Comparison of ENCODE assay signal across 8 cellular contexts in the genomic region with DNA sequence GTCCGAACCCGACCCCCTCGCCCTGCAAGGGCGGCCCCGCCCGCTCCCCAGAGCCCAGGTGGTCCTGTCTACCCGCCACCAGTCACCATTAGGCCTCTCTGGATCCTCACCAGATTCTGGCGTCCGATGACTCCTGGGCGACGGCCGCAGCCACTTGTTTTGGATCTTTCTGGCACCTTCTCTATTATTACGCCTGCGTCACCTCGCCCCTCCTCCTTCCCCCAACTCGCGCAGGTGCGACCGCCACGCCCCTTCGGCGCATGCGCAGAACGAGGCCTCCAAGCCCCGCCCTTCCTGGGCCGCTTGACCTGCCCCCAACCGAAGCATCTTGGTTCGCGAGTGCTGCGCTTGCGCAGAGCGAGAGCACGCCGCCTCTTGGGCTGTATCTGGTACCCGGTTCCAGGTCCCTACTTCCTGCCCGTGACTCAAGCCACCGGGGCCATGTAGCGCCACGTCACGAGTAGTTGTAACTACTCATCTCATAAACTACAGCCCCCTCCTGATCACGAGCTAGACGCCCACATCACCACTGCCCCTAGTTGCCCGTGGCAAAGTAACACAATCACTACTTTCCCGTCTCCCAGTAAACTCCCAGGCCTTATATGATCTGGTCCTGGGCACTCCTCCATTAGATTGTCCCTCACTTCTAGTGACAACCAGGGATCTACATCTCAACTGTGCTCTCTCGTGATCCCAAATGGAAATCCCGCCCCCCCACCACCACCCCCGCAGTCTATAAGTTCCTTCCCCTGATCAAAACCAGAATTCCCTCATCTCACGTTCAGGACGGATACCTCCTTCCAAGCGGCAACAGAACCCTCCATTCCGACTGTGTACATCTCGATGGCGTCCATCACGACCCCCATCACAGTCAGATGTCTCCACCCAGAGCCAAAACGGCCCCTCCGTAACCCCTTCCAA. TPM values are rescaled to one million over a fixed set of nuclear protein-coding genes. Genes with fewer than 3 reads are reported as not detected.
DNase-seq lines count a peak whose midpoint lies in the region; FAIRE-seq and TF ChIP-seq lines count a peak whose summit lies in the region.

TSS of gene DEDD2 (minus strand) at position 156 of the 921 bp plus-strand sequence. CDS start 670 bp downstream, outside the sequence.

- CTCF ChIA-PET in HEK293T (lab: Yijun Ruan, JAX) = no interaction called here

- peaks cover 37% of the 10 kb centered on the region for H3K36me3 ChIP-seq in neutrophil

- H3K4me1 ChIP-seq in neutrophil (ENCODE audit: control insufficient read depth in 1 of 2, insufficient read depth in 1 of 2, low read depth in 1 of 2, low read length in 1 of 2) = peaks cover 69 to 72% of the 10 kb centered on the region in 2 experiments

- FAIRE-seq in G401.6 (lab: Jason Lieb, UNC) = peak; percentile 96

- TF ChIP-seq CTCF in neutrophil (IDR thresholded peaks at IDR 0.05) = peak; percentile 42

- H3K27ac ChIP-seq in neutrophil (peak within 1 kb of the TSS; percentile 97), substantia nigra (ENCODE audit: low read depth, low read length, poor library complexity, severe bottlenecking) (peak within 1 kb of the TSS; percentile 96)

- H3K4me3 ChIP-seq in neutrophil (ENCODE audit: low read depth in 1 of 2, low read length in 1 of 2) = peak within 1 kb of the TSS; percentile 81 to 99

- H3K9me3 ChIP-seq in neutrophil = no peaks in the 10 kb centered on the region

- in situ Hi-C loops in SK-MEL-5 (cut with HindIII; ENCODE audit: low pct_unique_long_range_greater_than_20kb, low sequenced_read_pairs) = no loop called here

- POLR2A ChIA-PET in HEK293T (lab: Yijun Ruan, JAX) = interaction anchor here (0.8 to 5.5 kb wide), 3 partner anchors 13 to 25 kb away, joined by 3 to 30 read pairs (median 18); partner anchors contain the start of gene GSK3A

- no peaks in the 10 kb centered on the region for H3K27me3 ChIP-seq in neutrophil

- DNase-seq in HEK293T (ENCODE audit: extremely low spot score) (peak; percentile 95), MV-4-11 (lab: John Stamatoyannopoulos, UW) (peak; percentile 99), SK-MEL-5 (ENCODE audit: low read depth, low spot score) (peak; percentile 94), foreskin melanocyte (peak; percentile 91), substantia nigra (lab: John Stamatoyannopoulos, UW) (peak; percentile 68 to 99 (median 93))
- DNase-seq in activated naive CD4-positive, alpha-beta T cell treated with Interleukin-2 at 50 U/mL for 16 hours = peak; percentile 99

TF ChIP-seq in HEK293T, 16 proteins besides CTCF, POLR2A, EP300 and RAD21:
- no peak for TF ChIP-seq FOXM1 (IDR thresholded peaks at IDR 0.05; ENCODE audit: borderline replicate concordance)
- no peak for TF ChIP-seq SUZ12 (IDR thresholded peaks at IDR 0.05)
- no peak for TF ChIP-seq BHLHE40 (IDR thresholded peaks at IDR 0.05; ENCODE audit: borderline replicate concordance)
- no peak for TF ChIP-seq PKNOX1 (IDR thresholded peaks at IDR 0.05)
- TF ChIP-seq FOXA1 (IDR thresholded peaks at IDR 0.05) = no peak
- TF ChIP-seq ELF4 (IDR thresholded peaks at IDR 0.05) = no peak
- no peak for TF ChIP-seq LEF1 (IDR thresholded peaks at IDR 0.05; ENCODE audit: borderline replicate concordance)
- no peak for TF ChIP-seq L3MBTL2 (conservative IDR thresholded peaks at IDR 0.05)
- TF ChIP-seq ZNF384 (IDR thresholded peaks at IDR 0.05) = no peak

RNA-seq across cellular contexts. Expression of gene DEDD2, which starts in this region (rescaled TPM):
- total RNA-seq in SK-MEL-5 (2014; rRNA removed; shearing (Covaris generic)) = 19.5 and 23.9 TPM in 2 replicates
- polyA plus RNA-seq in SK-MEL-5 (2015; cell fraction: cytosol; rRNA removed) = 20.8 and 22.6 TPM in 2 replicates
- polyA plus RNA-seq in SK-MEL-5 (2015; cell fraction: nucleus; rRNA removed) = 16.3 and 22.0 TPM in 2 replicates

Comparison
In these comparisons a context has a peak if more than half of its experiments do, and no peak if none do; other contexts are left out.
1. Peak in every context shown above with its lines: DNase-seq, H3K4me3 ChIP-seq and H3K27ac ChIP-seq.